Comparison of ENCODE assay signal across 12 cellular contexts in genomic region chr15:68418611-68419161, GRCh38. TPM values are rescaled to one million over a fixed set of nuclear protein-coding genes. Genes with fewer than 3 reads are reported as not detected.
DNase-seq lines count a peak whose midpoint lies in the region; ATAC-seq and TF ChIP-seq lines count a peak whose summit lies in the region.
"Had no signal": no experiment of that assay in that cellular context is flagged by ENCODE, and none has a peak within 500 bp of the region (broad histone marks: within the 10 kb centered on the region; RNA-seq: fewer than 3 reads in every experiment).

No MANE protein-coding gene starts in this region.

- DNase-seq in NCI-H2227 (lab: John Stamatoyannopoulos, UW; ENCODE audit: unreplicated experiment) (peak; percentile 8), NCI-H2227 treated with DMSO at 0.1 percent for 48 hours (lab: John Stamatoyannopoulos, UW) (no peak), activated B cell treated with CpG ODN at 0.5 μM for 24 hours (peak; percentile 1), right atrium auricular region (ENCODE audit: low spot score) (peak; percentile 65), thoracic aorta (ENCODE audit: low spot score) (no peak), NCI-H187 treated with DMSO at 0.1 percent for 48 hours (lab: John Stamatoyannopoulos, UW) (no peak)
- DNase-seq: activated T-cell treated with anti-CD3 and anti-CD28 coated beads, Interleukin-2, amount 50 U/mL, for 24 hours; thyroid gland had no signal

- H3K4me3 ChIP-seq in right atrium auricular region (no peak overlapping the region), thoracic aorta (no peak overlapping the region)
- H3K4me3 ChIP-seq: thyroid gland had no signal

- no peak overlapping the region for H3K4me3 Mint-ChIP-seq in activated B cell treated with CpG ODN at 0.5 μM for 24 hours
- H3K4me3 Mint-ChIP-seq: activated T-cell treated with anti-CD3 and anti-CD28 coated beads, Interleukin-2, amount 50 U/mL, for 24 hours; B cell; H9 had no signal

- H3K27ac ChIP-seq in right atrium auricular region = peak overlapping the region; percentile 30 to 49
- peak overlapping the region; percentile 45 to 65 for H3K27ac ChIP-seq in thoracic aorta
- H3K27ac ChIP-seq: thyroid gland had no signal

- CTCF ChIA-PET in activated B cell treated with CpG ODN at 0.5 μM for 24 hours (lab: Charles Lee) = no interaction called here

- H3K9me3 ChIP-seq in right atrium auricular region (no peaks in the 10 kb centered on the region), thoracic aorta (no peaks in the 10 kb centered on the region)
- H3K9me3 ChIP-seq: thyroid gland had no signal

- peaks cover 0 to 33% of the 10 kb centered on the region in 2 donors for H3K4me1 ChIP-seq in right atrium auricular region
- H3K4me1 ChIP-seq in thoracic aorta (ENCODE audit: control insufficient read depth in 1 of 2, low read depth in 2 of 2) = peaks cover 23 to 83% of the 10 kb centered on the region in 2 donors
- H3K4me1 ChIP-seq: thyroid gland had no signal

- no peaks in the 10 kb centered on the region for H3K36me3 ChIP-seq in right atrium auricular region
- H3K36me3 ChIP-seq in thoracic aorta = no peaks in the 10 kb centered on the region
- H3K36me3 ChIP-seq: thyroid gland had no signal

- peaks cover 3% of the 10 kb centered on the region for H3K27me3 Mint-ChIP-seq in activated B cell treated with CpG ODN at 0.5 μM for 24 hours
- H3K27me3 Mint-ChIP-seq: activated T-cell treated with anti-CD3 and anti-CD28 coated beads, Interleukin-2, amount 50 U/mL, for 24 hours had no signal

- intact Hi-C loops in activated B cell treated with CpG ODN at 0.5 μM for 24 hours (cut with micrococcal nuclease) = no loop called here

- no peaks in the 10 kb centered on the region for H3K4me1 Mint-ChIP-seq in activated B cell treated with CpG ODN at 0.5 μM for 24 hours
- H3K4me1 Mint-ChIP-seq: B cell had no signal

- H3K9me3 Mint-ChIP-seq in activated B cell treated with CpG ODN at 0.5 μM for 24 hours = no peaks in the 10 kb centered on the region
- H3K9me3 Mint-ChIP-seq: activated T-cell treated with anti-CD3 and anti-CD28 coated beads, Interleukin-2, amount 50 U/mL, for 24 hours; H9 had no signal

- H3K27ac Mint-ChIP-seq in activated B cell treated with CpG ODN at 0.5 μM for 24 hours = no peak overlapping the region
- H3K27ac Mint-ChIP-seq: activated T-cell treated with anti-CD3 and anti-CD28 coated beads, Interleukin-2, amount 50 U/mL, for 24 hours; B cell had no signal

- no peak for ATAC-seq in activated B cell treated with CpG ODN at 0.5 μM for 24 hours (ENCODE audit: low read depth)
- ATAC-seq in thoracic aorta (ENCODE audit: insufficient number of reproducible peaks, low FRiP score, low read depth) = no peak
- ATAC-seq in GM21529 (IDR thresholded peaks at IDR 0.05; ENCODE audit: unreplicated experiment) = no peak
- ATAC-seq in GM19351 (IDR thresholded peaks at IDR 0.05; ENCODE audit: unreplicated experiment) = no peak

- no peaks in the 10 kb centered on the region for H3K36me3 Mint-ChIP-seq in activated B cell treated with CpG ODN at 0.5 μM for 24 hours (ENCODE audit: low read depth)

- POLR2A ChIA-PET in activated B cell treated with CpG ODN at 0.5 μM for 24 hours (lab: Charles Lee) = no interaction called here

- no peaks in the 10 kb centered on the region for H3K27me3 ChIP-seq in right atrium auricular region
- H3K27me3 ChIP-seq in thoracic aorta (replicated peaks; ENCODE audit: insufficient read depth) = no peaks in the 10 kb centered on the region
- H3K27me3 ChIP-seq: thyroid gland had no signal

- TF ChIP-seq CTCF in activated B cell treated with CpG ODN at 0.5 μM for 24 hours (IDR thresholded peaks at IDR 0.05) (no peak), right atrium auricular region (IDR thresholded peaks at IDR 0.05) (no peak), thoracic aorta (IDR thresholded peaks at IDR 0.05) (no peak)

RNA-seq across cellular contexts. Expression of gene ITGA11, which starts 13.3 kb away (rescaled TPM):
- total RNA-seq in activated B cell treated with CpG ODN at 0.5 μM for 24 hours (not detected in 2 replicates), right atrium auricular region (10 to 100 TPM; 12.6 to 35.4 TPM), thoracic aorta (100 to 1,000 TPM; 246 to 360 TPM)
- total RNA-seq: B cell had no signal

Comparison
In these comparisons a context has a peak if more than half of its experiments do, and no peak if none do; other contexts are left out.
1. DNase-seq: peak in NCI-H2227 (single experiment), activated B cell treated with CpG ODN at 0.5 μM for 24 hours (single experiment) and right atrium auricular region (single experiment); none in NCI-H2227 treated with DMSO at 0.1 percent for 48 hours (single experiment), thoracic aorta (single experiment) and NCI-H187 treated with DMSO at 0.1 percent for 48 hours (single experiment).
2. RNA of gene ITGA11, which starts 13.3 kb away (total RNA-seq): 246 to 360 TPM in thoracic aorta and 12.6 to 35.4 TPM in right atrium auricular region; not detected in activated B cell treated with CpG ODN at 0.5 μM for 24 hours; every median in the first group is over 10 times any median in the second.